ENCODE assay signal across 8 cellular contexts in the genomic region with DNA sequence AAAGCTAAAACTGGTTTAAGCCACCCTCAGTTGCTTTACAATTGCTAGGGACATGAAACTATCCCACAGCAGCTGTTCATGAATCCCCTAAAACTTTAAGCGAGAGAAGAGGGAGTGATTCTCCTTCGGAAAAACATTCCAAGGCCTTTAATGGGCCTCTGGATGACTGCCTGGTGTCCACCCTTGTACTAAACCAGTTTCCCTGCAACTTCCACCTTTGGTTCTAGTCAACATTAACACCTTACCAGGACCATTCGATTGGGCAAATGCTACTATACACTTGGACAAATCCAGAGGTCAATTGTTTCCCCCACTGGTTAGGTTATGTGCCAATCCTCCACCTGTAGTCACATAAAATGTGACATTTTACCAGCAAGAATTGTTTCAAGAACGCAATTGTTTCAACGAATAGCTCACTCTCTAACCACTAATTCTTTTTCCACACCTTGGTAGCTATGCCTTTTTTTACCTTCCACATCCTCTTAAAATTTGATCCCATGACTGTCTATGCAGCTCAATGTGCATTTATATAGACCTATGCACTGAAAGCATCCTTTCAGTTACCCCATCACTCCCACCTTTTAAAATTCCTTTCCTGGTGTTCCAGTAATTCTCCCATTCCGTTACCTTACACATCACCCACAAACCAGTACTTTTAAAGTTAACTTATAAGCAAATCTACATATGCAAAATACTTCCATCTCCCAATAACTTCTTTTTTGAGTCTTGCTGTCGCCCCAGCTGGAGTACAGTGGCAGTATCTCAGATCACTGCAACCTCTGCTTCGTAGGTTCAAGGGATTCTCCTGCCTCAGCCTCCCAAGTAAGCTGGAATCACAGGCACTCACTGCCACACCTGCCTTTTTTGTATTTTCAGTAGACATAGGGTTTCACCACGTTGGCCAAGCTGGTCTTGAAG. TPM values are rescaled to one million over a fixed set of nuclear protein-coding genes. Genes with fewer than 3 reads are reported as not detected.
DNase-seq lines count a peak whose midpoint lies in the region; ATAC-seq and TF ChIP-seq lines count a peak whose summit lies in the region.

No MANE protein-coding gene starts in this region.

- H3K4me3 ChIP-seq in Caco-2 (ENCODE audit: low read depth, low read length): no peak overlapping the region
- H3K4me3 ChIP-seq in PC-9: peak overlapping the region; percentile 37; the same call in 1 of the 2 replicates
- no peak overlapping the region for H3K4me3 ChIP-seq in trophoblast cell (ENCODE audit: low read depth, low read length)

- no peak overlapping the region for H3K18ac ChIP-seq in trophoblast cell (ENCODE audit: low read length)

- H2BK12ac ChIP-seq in trophoblast cell (ENCODE audit: low read length): no peak overlapping the region

- H3K79me2 ChIP-seq in PC-9 (ENCODE audit: low read depth) (peaks cover 54% of the 10 kb centered on the region), trophoblast cell (ENCODE audit: control insufficient read depth, insufficient read depth, low read length, poor library complexity) (peaks cover 16% of the 10 kb centered on the region)

- H3K9me3 ChIP-seq in Caco-2 (no peaks in the 10 kb centered on the region), PC-9 (ENCODE audit: insufficient read depth, low read depth) (no peaks in the 10 kb centered on the region), trophoblast cell (ENCODE audit: insufficient read depth, low read depth, low read length) (no peaks in the 10 kb centered on the region)

- 100% methylated on average over 1 of the region's 9 CpGs for WGBS in trophoblast cell (ENCODE audit: extremely low coverage, insufficient coverage, insufficient read length)

- peaks cover 32% of the 10 kb centered on the region for H4K20me1 ChIP-seq in PC-9 (ENCODE audit: insufficient read depth)

- TF ChIP-seq CTCF in Caco-2 (IDR thresholded peaks at IDR 0.05; ENCODE audit: insufficient read depth in 1 of 2, low read depth in 1 of 2, low read length in 1 of 2, severe bottlenecking in 1 of 2, unreplicated experiment in 1 of 2) (no peak), PC-9 (conservative IDR thresholded peaks at IDR 0.05) (no peak)

- intact Hi-C loops in Caco-2 (cut with micrococcal nuclease; ENCODE audit: unreplicated experiment) (no loop called here), PC-9 (cut with micrococcal nuclease; ENCODE audit: unreplicated experiment) (loop anchor here (10.0 kb wide), 1 partner anchor 396 kb away; no protein-coding TSS in a partner anchor)

- ATAC-seq in HG03432 (IDR thresholded peaks at IDR 0.05; ENCODE audit: unreplicated experiment): no peak

- no peak overlapping the region for H2BK5ac ChIP-seq in trophoblast cell (ENCODE audit: low read depth, low read length, poor library complexity)

- POLR2A ChIA-PET in Caco-2 (lab: Charles Lee) (no interaction called here), PC-9 (lab: Charles Lee; ENCODE audit: unreplicated experiment) (interaction anchor here (0.7 kb wide), 1 partner anchor 13 kb away, joined by 25 read pairs; no protein-coding TSS in a partner anchor)

- H3K4me2 ChIP-seq in PC-9 (peak overlapping the region; percentile 75), trophoblast cell (ENCODE audit: low read length) (peak overlapping the region; percentile 33)

- no peak overlapping the region for H3K9ac ChIP-seq in trophoblast cell (ENCODE audit: low read length)

- BruUV-seq in Caco-2 (replicated peaks; lab: Mats Ljungman, UMichigan) (no TSS peak), PC-9 (replicated peaks; lab: Mats Ljungman, UMichigan) (no TSS peak)

- peaks cover 49% of the 10 kb centered on the region for H3K4me1 Mint-ChIP-seq in Caco-2 (ENCODE audit: low read depth, unreplicated experiment)

- H3K14ac ChIP-seq in trophoblast cell (ENCODE audit: low read length): no peak overlapping the region

- no peaks in the 10 kb centered on the region for H3K9me3 Mint-ChIP-seq in Caco-2 (ENCODE audit: unreplicated experiment)

- peaks cover 73% of the 10 kb centered on the region for H3K36me3 Mint-ChIP-seq in Caco-2 (ENCODE audit: insufficient read depth, unreplicated experiment)

- peak overlapping the region; percentile 61 for H3K27ac Mint-ChIP-seq in Caco-2 (ENCODE audit: unreplicated experiment)

- no peak overlapping the region for H3K4ac ChIP-seq in trophoblast cell (ENCODE audit: low read depth, low read length)

- H3K4me3 Mint-ChIP-seq in Caco-2 (ENCODE audit: unreplicated experiment): peak overlapping the region; percentile 47

- peaks cover 16% of the 10 kb centered on the region for H3K79me1 ChIP-seq in trophoblast cell (ENCODE audit: low read length)

- peaks cover 65% of the 10 kb centered on the region for H3F3A ChIP-seq in PC-9 (ENCODE audit: insufficient read depth, low read depth)

- no peak overlapping the region for H2AK5ac ChIP-seq in trophoblast cell (ENCODE audit: low read length)

- H3K23ac ChIP-seq in trophoblast cell (ENCODE audit: low read length): no peak overlapping the region

- H2BK120ac ChIP-seq in trophoblast cell (ENCODE audit: insufficient read depth, low read length, poor library complexity): no peak overlapping the region

- H3K27me3 Mint-ChIP-seq in Caco-2 (ENCODE audit: insufficient read depth, unreplicated experiment): peaks cover 4% of the 10 kb centered on the region

- DNase-seq in Caco-2: no peak
- peak in 1 of 2 experiments; percentile 50 for DNase-seq in PC-9
- no peak for DNase-seq in epithelial cell of prostate (ENCODE audit: low read depth, low spot score)
- DNase-seq in trophoblast cell: peak; percentile 72 to 91
- no peak for DNase-seq in NCI-H2081 (lab: John Stamatoyannopoulos, UW)
- no peak for DNase-seq in GM19240 (ENCODE audit: insufficient read length, low spot score)
- DNase-seq in stimulated activated CD4-positive, alpha-beta T cell treated with anti-CD3 and anti-CD28 coated beads, Interleukin-2, amount 100 ng/mL, for 24 hours: no peak

- H2AFZ ChIP-seq in PC-9: no peak overlapping the region
- no peak overlapping the region for H2AFZ ChIP-seq in trophoblast cell (ENCODE audit: insufficient read depth, low read length, poor library complexity)

- peak overlapping the region; percentile 24 for H4K8ac ChIP-seq in trophoblast cell (ENCODE audit: low read depth, low read length)

- no peaks in the 10 kb centered on the region for H3K9me2 ChIP-seq in PC-9 (ENCODE audit: insufficient read depth)

- no peak overlapping the region for H4K91ac ChIP-seq in trophoblast cell (ENCODE audit: low read depth, low read length)

- H3K36me3 ChIP-seq in Caco-2 (ENCODE audit: control insufficient read depth, insufficient read depth, low read length) (peaks cover 4% of the 10 kb centered on the region), PC-9 (ENCODE audit: low read depth) (peaks cover 19% of the 10 kb centered on the region), trophoblast cell (ENCODE audit: control insufficient read depth in 1 of 2, insufficient read depth in 2 of 2, low read length in 2 of 2) (peaks cover 18 to 21% of the 10 kb centered on the region in 2 experiments)

- H4K12ac ChIP-seq in trophoblast cell (ENCODE audit: low read depth, low read length): no peak overlapping the region

- H3K27ac ChIP-seq in PC-9 (peak overlapping the region; percentile 52), epithelial cell of prostate (peak overlapping the region; percentile 67), trophoblast cell (ENCODE audit: low read depth, low read length) (no peak overlapping the region)

- no peaks in the 10 kb centered on the region for H3K27me3 ChIP-seq in Caco-2 (replicated peaks; ENCODE audit: control insufficient read depth, insufficient read depth, low read length)
- H3K27me3 ChIP-seq in PC-9 (ENCODE audit: insufficient read depth, low read depth): no peaks in the 10 kb centered on the region
- no peaks in the 10 kb centered on the region for H3K27me3 ChIP-seq in trophoblast cell (ENCODE audit: insufficient read depth, low read length)

- CTCF ChIA-PET in Caco-2 (lab: Charles Lee): interaction anchor here (1.4 kb wide), 1 partner anchor 29 kb away, joined by 4 read pairs; no protein-coding TSS in a partner anchor
- CTCF ChIA-PET in PC-9 (lab: Charles Lee): no interaction called here

- H3K4me1 ChIP-seq in Caco-2 (peaks cover 28% of the 10 kb centered on the region), PC-9 (replicated peaks; ENCODE audit: insufficient read depth) (peaks cover 30% of the 10 kb centered on the region), trophoblast cell (ENCODE audit: control insufficient read depth in 1 of 2, insufficient read depth in 2 of 2, low read length in 2 of 2) (peaks cover 0 to 5% of the 10 kb centered on the region in 2 experiments)

RNA-seq across cellular contexts. Expression of a gene that starts 3.6 kb away (rescaled TPM):
- total RNA-seq in Caco-2 (2022) (782 and 880 TPM in 2 replicates), PC-9 (2021) (748 and 783 TPM in 2 replicates)
- 1,300 and 1,363 TPM in 2 replicates for polyA plus RNA-seq in trophoblast cell (2013)

RNA-seq across cellular contexts. Expression of a gene that starts 47.2 kb away (rescaled TPM):
- total RNA-seq in Caco-2 (2022) (104 and 106 TPM in 2 replicates), PC-9 (2021) (43.0 and 49.6 TPM in 2 replicates)
- 102 and 105 TPM in 2 replicates for polyA plus RNA-seq in trophoblast cell (2013)

Comparison
In these comparisons a context has a peak if more than half of its experiments do, and no peak if none do; other contexts are left out.
1. DNase-seq: peak in trophoblast cell (2 of 2); none in Caco-2 (0 of 2), epithelial cell of prostate (single experiment), NCI-H2081 (0 of 2), GM19240 (single experiment) and stimulated activated CD4-positive, alpha-beta T cell treated with anti-CD3 and anti-CD28 coated beads, Interleukin-2, amount 100 ng/mL, for 24 hours (0 of 2).